16 cellular contexts compared by ENCODE assay signal in the genomic region with DNA sequence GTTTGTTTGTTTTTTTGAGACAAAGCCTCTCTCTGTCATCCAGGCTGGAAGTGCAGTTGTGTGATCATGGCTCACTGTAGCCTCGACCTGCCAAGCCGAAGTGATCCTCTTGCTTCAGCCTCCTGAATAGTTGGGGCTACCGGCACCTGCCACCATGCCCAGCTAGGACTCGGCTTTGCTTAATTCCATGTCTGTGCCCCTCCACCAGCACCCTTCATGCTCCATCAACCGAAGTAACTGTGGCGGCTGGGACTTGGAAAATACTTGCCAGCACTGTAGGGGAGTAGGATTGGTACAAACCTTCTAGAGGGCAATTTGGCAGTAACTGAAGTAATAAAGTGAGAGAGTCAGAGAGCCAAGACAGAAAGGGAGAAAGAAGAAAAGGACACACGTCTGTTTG. TPM values are rescaled to one million over a fixed set of nuclear protein-coding genes. Genes with fewer than 3 reads are reported as not detected.
DNase-seq lines count a peak whose midpoint lies in the region; ATAC-seq and TF ChIP-seq lines count a peak whose summit lies in the region.
"Had no signal": no experiment of that assay in that cellular context is flagged by ENCODE, and none has a peak within 500 bp of the region (broad histone marks: within the 10 kb centered on the region; RNA-seq: fewer than 3 reads in every experiment).

No MANE protein-coding gene starts in this region.

- no peak for DNase-seq in activated naive CD8-positive, alpha-beta T cell treated with anti-CD3 and anti-CD28 coated beads, Interleukin-2, amount 50 U/mL, for 24 hours
- DNase-seq in RWPE1 (ENCODE audit: low spot score) (no peak), chondrocyte (ENCODE audit: low spot score) (no peak), thyroid gland (peak; percentile 53 to 58), SK-N-DZ (ENCODE audit: low spot score) (no peak), smooth muscle cell (lab: John Stamatoyannopoulos, UW; ENCODE audit: unreplicated experiment) (no peak)
- DNase-seq: CD4-positive, CD25-positive, alpha-beta regulatory T cell; KG1; NCI-H1092 treated with DMSO at 0.1 percent for 48 hours; NCI-H1436 treated with DMSO at 0.1 percent for 48 hours; NCI-H1930; NCI-H69 had no signal

- no peaks in the 10 kb centered on the region for H3K27me3 Mint-ChIP-seq in activated naive CD8-positive, alpha-beta T cell
- no peaks in the 10 kb centered on the region for H3K27me3 Mint-ChIP-seq in activated naive CD8-positive, alpha-beta T cell treated with anti-CD3 and anti-CD28 coated beads, Interleukin-2, amount 50 U/mL, for 24 hours
- no peaks in the 10 kb centered on the region for H3K27me3 Mint-ChIP-seq in chondrocyte (ENCODE audit: low read depth)
- H3K27me3 Mint-ChIP-seq: CD4-positive, CD25-positive, alpha-beta regulatory T cell had no signal

- H3K36me3 ChIP-seq in thyroid gland (peaks cover 0 to 4% of the 10 kb centered on the region in 2 donors), smooth muscle cell (ENCODE audit: low read depth) (no peaks in the 10 kb centered on the region)

- peaks cover 2% of the 10 kb centered on the region for H3K36me3 Mint-ChIP-seq in activated naive CD8-positive, alpha-beta T cell
- peaks cover 29% of the 10 kb centered on the region for H3K36me3 Mint-ChIP-seq in activated naive CD8-positive, alpha-beta T cell treated with anti-CD3 and anti-CD28 coated beads, Interleukin-2, amount 50 U/mL, for 24 hours (ENCODE audit: low read depth)
- H3K36me3 Mint-ChIP-seq in chondrocyte (ENCODE audit: low read depth), result peaks cover 7% of the 10 kb centered on the region
- H3K36me3 Mint-ChIP-seq: CD4-positive, CD25-positive, alpha-beta regulatory T cell had no signal

- no peak overlapping the region for H2AFZ ChIP-seq in smooth muscle cell (ENCODE audit: low read depth)

- H3K4me3 ChIP-seq in thyroid gland (replicated peaks in 1 of 3) (no peak overlapping the region), smooth muscle cell (no peak overlapping the region)

- POLR2A ChIA-PET in RWPE1 (lab: Yijun Ruan, JAX; ENCODE audit: low non-redundant PET), result no interaction called here

- no peaks in the 10 kb centered on the region for H3K27me3 ChIP-seq in thyroid gland
- H3K27me3 ChIP-seq in smooth muscle cell (ENCODE audit: low read depth), result no peaks in the 10 kb centered on the region

- no peaks in the 10 kb centered on the region for H4K20me1 ChIP-seq in smooth muscle cell (ENCODE audit: low read depth)

- no peaks in the 10 kb centered on the region for H3K79me2 ChIP-seq in smooth muscle cell (ENCODE audit: low read depth)

- intact Hi-C loops in thyroid gland (cut with DNase I), result no loop called here

- TF ChIP-seq CTCF in RWPE1 (conservative IDR thresholded peaks at IDR 0.05; ENCODE audit: low read depth) (no peak), chondrocyte (IDR thresholded peaks at IDR 0.05) (no peak), thyroid gland (IDR thresholded peaks at IDR 0.05) (no peak), smooth muscle cell (IDR thresholded peaks at IDR 0.05; ENCODE audit: borderline replicate concordance, insufficient read depth, poor library complexity, severe bottlenecking) (no peak)

- no peak for ATAC-seq in activated naive CD8-positive, alpha-beta T cell treated with anti-CD3 and anti-CD28 coated beads, Interleukin-2, amount 50 U/mL, for 24 hours
- ATAC-seq: HCT116 had no signal

- no peak overlapping the region for H3K4me2 ChIP-seq in smooth muscle cell

- H3F3A ChIP-seq in smooth muscle cell (ENCODE audit: low read depth), result peaks cover 4% of the 10 kb centered on the region

- no peak overlapping the region for H3K4me3 Mint-ChIP-seq in activated naive CD8-positive, alpha-beta T cell
- no peak overlapping the region for H3K4me3 Mint-ChIP-seq in activated naive CD8-positive, alpha-beta T cell treated with anti-CD3 and anti-CD28 coated beads, Interleukin-2, amount 50 U/mL, for 24 hours
- H3K4me3 Mint-ChIP-seq in chondrocyte (ENCODE audit: unreplicated experiment), result no peak overlapping the region
- H3K4me3 Mint-ChIP-seq: CD4-positive, CD25-positive, alpha-beta regulatory T cell had no signal

- H3K4me1 ChIP-seq in thyroid gland, result peaks cover 9 to 33% of the 10 kb centered on the region in 2 donors
- no peaks in the 10 kb centered on the region for H3K4me1 ChIP-seq in smooth muscle cell (ENCODE audit: low read depth)

- H3K9ac ChIP-seq in smooth muscle cell (ENCODE audit: low read depth), result no peak overlapping the region

- peaks cover 39% of the 10 kb centered on the region for H3K4me1 Mint-ChIP-seq in activated naive CD8-positive, alpha-beta T cell (ENCODE audit: low read depth)
- H3K4me1 Mint-ChIP-seq in activated naive CD8-positive, alpha-beta T cell treated with anti-CD3 and anti-CD28 coated beads, Interleukin-2, amount 50 U/mL, for 24 hours, result peaks cover 30% of the 10 kb centered on the region
- H3K4me1 Mint-ChIP-seq in chondrocyte (ENCODE audit: low read depth), result peaks cover 23% of the 10 kb centered on the region

- no peaks in the 10 kb centered on the region for H3K9me3 Mint-ChIP-seq in activated naive CD8-positive, alpha-beta T cell (ENCODE audit: low read depth)
- H3K9me3 Mint-ChIP-seq in activated naive CD8-positive, alpha-beta T cell treated with anti-CD3 and anti-CD28 coated beads, Interleukin-2, amount 50 U/mL, for 24 hours, result no peaks in the 10 kb centered on the region
- H3K9me3 Mint-ChIP-seq in chondrocyte (ENCODE audit: low read depth), result no peaks in the 10 kb centered on the region

- CTCF ChIA-PET in RWPE1 (lab: Yijun Ruan, JAX), result interaction anchor here (0.7 kb wide), 1 partner anchor 9 kb away, joined by 4 read pairs; no protein-coding TSS in a partner anchor

- H3K27ac ChIP-seq in RWPE1, result peak overlapping the region; percentile 96
- peak overlapping the region in 1 of 3 donors; percentile 4 for H3K27ac ChIP-seq in thyroid gland
- H3K27ac ChIP-seq in smooth muscle cell (ENCODE audit: low read depth), result no peak overlapping the region
- H3K27ac ChIP-seq: HL-60 had no signal

- 61 to 62% methylated on average over 7 of the region's 7 CpGs for WGBS in thyroid gland, 2 donors
- 95% methylated on average over 7 of the region's 7 CpGs for WGBS in smooth muscle cell (ENCODE audit: low lambda C conversion rate)

- H3K27ac Mint-ChIP-seq in activated naive CD8-positive, alpha-beta T cell, result peak overlapping the region; percentile 5
- no peak overlapping the region for H3K27ac Mint-ChIP-seq in activated naive CD8-positive, alpha-beta T cell treated with anti-CD3 and anti-CD28 coated beads, Interleukin-2, amount 50 U/mL, for 24 hours
- peak overlapping the region; percentile 27 for H3K27ac Mint-ChIP-seq in chondrocyte (ENCODE audit: unreplicated experiment)

- H3K9me3 ChIP-seq in thyroid gland (no peaks in the 10 kb centered on the region), smooth muscle cell (replicated peaks; ENCODE audit: low read depth) (no peaks in the 10 kb centered on the region)

- TF ChIP-seq POLR2A in thyroid gland (IDR thresholded peaks at IDR 0.05), result no peak

RNA-seq across cellular contexts. Expression of a gene that starts 19.0 kb away (rescaled TPM):
- total RNA-seq in chondrocyte (2.3 to 6.1 TPM (median 2.5 TPM) in 3 replicates), thyroid gland (100 to 1,000 TPM in 1 of 4 donors, 10 to 100 TPM in 3; 47.0 to 148 (median 52.9) TPM), smooth muscle cell (2.0 and 6.3 TPM in 2 replicates)
- 6.4 and 9.5 TPM in 2 replicates for polyA plus RNA-seq in SK-N-DZ (2014; cell fraction: cytosol; rRNA removed)
- 6.4 and 9.0 TPM in 2 replicates for polyA plus RNA-seq in SK-N-DZ (2014; cell fraction: nucleus; rRNA removed)
- polyA plus RNA-seq in smooth muscle cell, result 2.5 and 4.0 TPM in 2 replicates
- total RNA-seq: NCI-H460 had no signal

RNA-seq across cellular contexts. Expression of a gene that starts 27.0 kb away (rescaled TPM):
- 35.3 to 37.0 TPM (median 36.3 TPM) in 3 replicates for total RNA-seq in chondrocyte
- 100 to 1,000 TPM in 1 of 4 donors, 10 to 100 TPM in 3; 70.3 to 123 (median 88.6) TPM for total RNA-seq in thyroid gland
- polyA plus RNA-seq in SK-N-DZ (2014; cell fraction: cytosol; rRNA removed), result 108 and 151 TPM in 2 replicates
- polyA plus RNA-seq in SK-N-DZ (2014; cell fraction: nucleus; rRNA removed), result 59.7 and 74.1 TPM in 2 replicates
- 76.4 and 85.0 TPM in 2 replicates for total RNA-seq in smooth muscle cell
- polyA plus RNA-seq in smooth muscle cell, result 49.5 and 54.9 TPM in 2 replicates

Comparison
In these comparisons a context has a peak if more than half of its experiments do, and no peak if none do; other contexts are left out.
1. DNase-seq: peak in thyroid gland (2 of 2); none in activated naive CD8-positive, alpha-beta T cell treated with anti-CD3 and anti-CD28 coated beads, Interleukin-2, amount 50 U/mL, for 24 hours (single experiment), RWPE1 (single experiment), chondrocyte (single experiment), SK-N-DZ (single experiment) and smooth muscle cell (single experiment).